27 cellular contexts compared by ENCODE assay signal in genomic region chr4:151133311-151133710, GRCh38.
"Had no signal": no experiment of that assay in that cellular context is flagged by ENCODE, and none has a peak within 500 bp of the region (broad histone marks: within the 10 kb centered on the region; RNA-seq: fewer than 3 reads in every experiment).

No MANE protein-coding gene starts in this region.

- ATAC-seq: stimulated activated effector memory CD8-positive, alpha-beta T cell treated with anti-CD3 and anti-CD28 coated beads, Interleukin-12 subunit alpha, Interleukin-12 subunit beta, amount 100 ng/mL, for 72 hours; stimulated activated memory B cell treated with anti-CD40 and anti-IgM and Interleukin-4, amounts not matched to agents 10 μg/mL and 1 μg/mL and 100 μg/mL, for 72 hours; stimulated activated naive B cell treated with anti-CD40 and anti-IgM and Interleukin-4, amounts not matched to agents 10 μg/mL and 1 μg/mL and 100 μg/mL, for 72 hours; stimulated activated naive CD8-positive, alpha-beta T cell treated with anti-CD3 and anti-CD28 coated beads, Interleukin-15, amount 100 ng/mL, for 72 hours; stimulated activated naive CD8-positive, alpha-beta T cell treated with anti-CD3 and anti-CD28 coated beads, Interleukin-15, Interleukin-2, amounts not matched to agents 100 U/mL and 50 U/mL, for 24 hours; upper lobe of right lung had no signal

- FAIRE-seq: urothelium cell line had no signal

- H3K36me3 ChIP-seq: uterus had no signal

- H3K9me3 ChIP-seq: stomach, suprapubic skin, testis, thoracic aorta, thyroid gland, tibial artery, tibial nerve, transverse colon, upper lobe of left lung, upper lobe of right lung, uterus, vagina had no signal

- H3K27me3 ChIP-seq: stomach, suprapubic skin, testis, thyroid gland, tibial artery, tibial nerve, transverse colon, upper lobe of left lung, upper lobe of right lung, uterus, vagina had no signal

- H3K4me3 ChIP-seq: stomach, suprapubic skin, testis, thoracic aorta, thyroid gland, tibial artery, tibial nerve, transverse colon, upper lobe of left lung, upper lobe of right lung, uterus, vagina had no signal

- DNase-seq: stimulated activated CD4-positive, alpha-beta T cell treated with anti-CD3 and anti-CD28 coated beads, Interleukin-2, amount 100 ng/mL, for 48 hours; stimulated activated CD4-positive, alpha-beta T cell treated with anti-CD3 and anti-CD28 coated beads, Interleukin-4, amount 100 ng/mL, for 1 hour; stimulated activated CD4-positive, alpha-beta T cell treated with anti-CD3 and anti-CD28 coated beads, Interleukin-4, amount 100 ng/mL, for 24 hours; stimulated activated CD4-positive, alpha-beta T cell treated with anti-CD3 and anti-CD28 coated beads, Interleukin-4, amount 100 ng/mL, for 4 hours; stimulated activated CD8-positive, alpha-beta memory T cell treated with anti-CD3 and anti-CD28 coated beads, Interleukin-4, amount 100 ng/mL, for 48 hours; stimulated activated naive B cell treated with anti-CD40 and anti-IgM and Interleukin-4, amounts not matched to agents 10 μg/mL and 1 μg/mL and 100 μg/mL, for 72 hours; stimulated activated naive CD4-positive, alpha-beta T cell; stimulated activated naive CD4-positive, alpha-beta T cell treated with Interleukin-2 at 50 U/mL for 16 hours; stimulated activated naive CD8-positive, alpha-beta T cell treated with anti-CD3 and anti-CD28 coated beads, Interleukin-15, amount 100 ng/mL, for 72 hours; stimulated activated naive CD8-positive, alpha-beta T cell treated with anti-CD3 and anti-CD28 coated beads, Interleukin-15, Interleukin-2, amounts not matched to agents 100 U/mL and 50 U/mL, for 24 hours; stomach; substantia nigra; testis; thyroid gland; tibial artery; transverse colon; trophoblast cell; upper lobe of left lung; upper lobe of right lung; uterus had no signal

- H3K4me1 ChIP-seq: stomach, suprapubic skin, testis, thyroid gland, tibial artery, tibial nerve, transverse colon, upper lobe of right lung, uterus, vagina had no signal

- H3K27ac ChIP-seq: stomach, suprapubic skin, testis, thoracic aorta, thyroid gland, tibial artery, transverse colon, upper lobe of right lung, uterus, vagina had no signal
